35 cellular contexts compared by ENCODE assay signal in genomic region chr18:52861558-52861957, GRCh38.
"Had no signal": no experiment of that assay in that cellular context is flagged by ENCODE, and none has a peak within 500 bp of the region (broad histone marks: within the 10 kb centered on the region; RNA-seq: fewer than 3 reads in every experiment).

No MANE protein-coding gene starts in this region.

- H3K36me3 ChIP-seq: MG63 had no signal

- H3K9me3 ChIP-seq: MG63 had no signal

- DNase-seq: Kasumi-1, MG63, MM.1S, MV-4-11, NCI-H1048, NCI-H1092, NCI-H1092 treated with DMSO at 0.1 percent for 48 hours, NCI-H1105, NCI-H1105 treated with DMSO at 0.1 percent for 48 hours, NCI-H1417, NCI-H1417 treated with DMSO at 0.1 percent for 48 hours, NCI-H1436, NCI-H1436 treated with DMSO at 0.1 percent for 48 hours, NCI-H146, NCI-H1694, NCI-H1694 treated with DMSO at 0.1 percent for 48 hours, NCI-H187, NCI-H187 treated with DMSO at 0.1 percent for 48 hours, NCI-H1930, NCI-H2029, NCI-H2029 treated with DMSO at 0.1 percent for 48 hours, NCI-H2081, NCI-H2081 treated with DMSO at 0.1 percent for 48 hours, NCI-H2107, NCI-H2171, NCI-H2171 treated with DMSO at 0.1 percent for 48 hours, NCI-H2227 treated with DMSO at 0.1 percent for 48 hours, NCI-H226, NCI-H345, NCI-H446, NCI-H446 treated with DMSO at 0.1 percent for 48 hours, NCI-H510A treated with DMSO at 0.1 percent for 48 hours, NCI-H524, NCI-H524 treated with DMSO at 0.1 percent for 48 hours, NCI-H526 had no signal

- H3K4me3 ChIP-seq: MG63 had no signal

- H3K27me3 ChIP-seq: MG63 had no signal
